ENCODE assay signal across 9 cellular contexts in genomic region chr22:42114721-42115120, GRCh38. TPM values are rescaled to one million over a fixed set of nuclear protein-coding genes. Genes with fewer than 3 reads are reported as not detected.
DNase-seq lines count a peak whose midpoint lies in the region; ATAC-seq and TF ChIP-seq lines count a peak whose summit lies in the region.
"Had no signal": no experiment of that assay in that cellular context is flagged by ENCODE, and none has a peak within 500 bp of the region (broad histone marks: within the 10 kb centered on the region; RNA-seq: fewer than 3 reads in every experiment).

No MANE protein-coding gene starts in this region.

- H2BK15ac ChIP-seq in H9 (ENCODE audit: low read depth, low read length) = no peak overlapping the region

- WGBS in H9 (ENCODE audit: extremely low coverage, insufficient read length, low lambda C conversion rate) = no CpG with 5 or more reads among the region's 7 CpGs
- WGBS in ovary, 3 donors = 93 to 95% (median 94%) methylated on average over 7 of the region's 7 CpGs

- ATAC-seq in HG03159 (IDR thresholded peaks at IDR 0.05; ENCODE audit: unreplicated experiment) (no peak), HG03469 (IDR thresholded peaks at IDR 0.05; ENCODE audit: unreplicated experiment) (no peak)

- H3K4me1 ChIP-seq in BE2C (no peaks in the 10 kb centered on the region), H9 (ENCODE audit: insufficient read depth, low read length) (no peaks in the 10 kb centered on the region), adipocyte (ENCODE audit: control insufficient read depth, insufficient read depth, low read length) (peaks cover 8% of the 10 kb centered on the region), ovary (ENCODE audit: insufficient read depth) (peaks cover 1% of the 10 kb centered on the region)

- peak; percentile 73 for TF ChIP-seq CTCF in BE2C (IDR thresholded peaks at IDR 0.05; ENCODE audit: low read depth, low read length)
- TF ChIP-seq CTCF in H9 (conservative IDR thresholded peaks at IDR 0.05) = peak; percentile 72
- no peak for TF ChIP-seq CTCF in ovary (IDR thresholded peaks at IDR 0.05)

- no peak for TF ChIP-seq POLR2A in ovary (IDR thresholded peaks at IDR 0.05)

- H4K5ac ChIP-seq in H9 (ENCODE audit: insufficient read length, low read depth, low read length) = no peak overlapping the region

- no peak overlapping the region for H2BK5ac ChIP-seq in H9 (ENCODE audit: insufficient read length, low read length)

- peak; percentile 68 for DNase-seq in BE2C
- DNase-seq in H9 = peak; percentile 73
- peak; percentile 15 for DNase-seq in adipocyte (ENCODE audit: low read depth)
- peak; percentile 77 for DNase-seq in islet precursor cell
- DNase-seq in ovary = no peak
- no peak for DNase-seq in NCI-H226
- DNase-seq: activated B cell treated with CpG ODN at 0.5 μM for 24 hours had no signal

- no peaks in the 10 kb centered on the region for H4K20me1 ChIP-seq in H9 (ENCODE audit: control insufficient read depth, insufficient read depth, insufficient read length)

- no peaks in the 10 kb centered on the region for H3K79me2 ChIP-seq in H9 (ENCODE audit: insufficient read depth, low read length)

- H3K56ac ChIP-seq in H9 (ENCODE audit: insufficient read length, low read depth, low read length) = no peak overlapping the region

- H3K27ac ChIP-seq in H9 (ENCODE audit: insufficient read length, low read depth, low read length) (no peak overlapping the region), ovary (no peak overlapping the region)

- no peak overlapping the region for H3K18ac ChIP-seq in H9 (ENCODE audit: insufficient read length, low read depth, low read length)

- H3K4me1 Mint-ChIP-seq in H9 = peaks cover 7 to 11% of the 10 kb centered on the region in 2 experiments

- H3K9me3 ChIP-seq in BE2C = no peaks in the 10 kb centered on the region
- H3K9me3 ChIP-seq in H9 (ENCODE audit: control insufficient read depth, low read depth, low read length) = no peaks in the 10 kb centered on the region
- H3K9me3 ChIP-seq in adipocyte (ENCODE audit: control insufficient read depth, low read length) = peaks cover 14% of the 10 kb centered on the region
- peaks cover 0 to 3% of the 10 kb centered on the region in 2 donors for H3K9me3 ChIP-seq in ovary

- H2AK5ac ChIP-seq in H9 (ENCODE audit: insufficient read length, low read length) = no peak overlapping the region

- no peak overlapping the region for H3K9ac ChIP-seq in H9 (ENCODE audit: extremely low read depth, insufficient read length, low read length)
- H3K9ac ChIP-seq in adipocyte (ENCODE audit: low read length) = no peak overlapping the region

- H3K4me2 ChIP-seq in H9 (ENCODE audit: insufficient read depth, insufficient read length, low read length) = no peak overlapping the region

- H4K8ac ChIP-seq in H9 (replicated peaks; ENCODE audit: insufficient read length, low read depth, low read length) = no peak overlapping the region

- no peak overlapping the region for H2BK20ac ChIP-seq in H9 (ENCODE audit: low read depth, low read length, poor library complexity, severe bottlenecking)

- no peak overlapping the region for H2BK12ac ChIP-seq in H9 (ENCODE audit: insufficient read length, low read depth, low read length)

- H3K27me3 Mint-ChIP-seq in H9 (ENCODE audit: low read depth) = peaks cover 40% of the 10 kb centered on the region
- H3K27me3 Mint-ChIP-seq: activated B cell treated with CpG ODN at 0.5 μM for 24 hours had no signal

- no peak overlapping the region for H3K27ac Mint-ChIP-seq in H9
- H3K27ac Mint-ChIP-seq: activated B cell treated with CpG ODN at 0.5 μM for 24 hours had no signal

- H3K79me1 ChIP-seq in H9 (ENCODE audit: insufficient read depth, low read depth, low read length, poor library complexity, severe bottlenecking) = no peaks in the 10 kb centered on the region

- peaks cover 0 to 13% (median 10%) of the 10 kb centered on the region in 3 experiments; a peak in 5 of 7 replicates for H3K36me3 Mint-ChIP-seq in H9 (ENCODE audit: insufficient read depth in 1 of 3, low read depth in 3 of 3)

- H2AFZ ChIP-seq in H9 (ENCODE audit: low read length) = no peak overlapping the region

- H3K4me3 ChIP-seq in BE2C (ENCODE audit: low read depth, low read length) (no peak overlapping the region), adipocyte (ENCODE audit: low read length) (no peak overlapping the region), ovary (no peak overlapping the region)

- H3T11ph ChIP-seq in H9 (ENCODE audit: low read length) = no peak overlapping the region

- H3K4ac ChIP-seq in H9 (ENCODE audit: low read depth, low read length) = no peak overlapping the region

- no peak for TF ChIP-seq EP300 in ovary (IDR thresholded peaks at IDR 0.05)

- H3K14ac ChIP-seq in H9 (ENCODE audit: insufficient read depth, low read length) = no peak overlapping the region

- H3K36me3 ChIP-seq in BE2C (no peaks in the 10 kb centered on the region), adipocyte (ENCODE audit: control insufficient read depth, insufficient read depth, low read length, severe bottlenecking) (no peaks in the 10 kb centered on the region), ovary (no peaks in the 10 kb centered on the region)

- no peak overlapping the region for H3K4me3 Mint-ChIP-seq in H9
- H3K4me3 Mint-ChIP-seq: activated B cell treated with CpG ODN at 0.5 μM for 24 hours had no signal

- no peak overlapping the region for H3K23ac ChIP-seq in H9 (ENCODE audit: insufficient read length, low read depth, low read length)

- no peak overlapping the region for H4K91ac ChIP-seq in H9 (ENCODE audit: insufficient read length, low read depth, low read length)

- peaks cover 17 to 23% of the 10 kb centered on the region in 2 experiments for H3K9me3 Mint-ChIP-seq in H9

- no peak overlapping the region for H2BK120ac ChIP-seq in H9 (ENCODE audit: low read depth, low read length, poor library complexity, severe bottlenecking)

- H3K27me3 ChIP-seq in BE2C (no peaks in the 10 kb centered on the region), H9 (ENCODE audit: insufficient read depth, low read length) (no peaks in the 10 kb centered on the region), adipocyte (replicated peaks; ENCODE audit: control insufficient read depth, insufficient read depth, low read length) (no peaks in the 10 kb centered on the region), ovary (no peaks in the 10 kb centered on the region)

- intact Hi-C loops in ovary (cut with DNase I) = no loop called here

- H3K23me2 ChIP-seq in H9 (ENCODE audit: insufficient read length, low read depth, low read length, poor library complexity, severe bottlenecking) = no peaks in the 10 kb centered on the region

RNA-seq across cellular contexts. Expression of gene CYP2D6, which starts 15.9 kb away (rescaled TPM):
- 6.7 TPM for polyA plus RNA-seq in BE2C (2012; ENCODE audit: insufficient read depth, insufficient read length, low read depth)
- total RNA-seq in H9 (2021) (2.0 and 2.3 TPM in 2 replicates), ovary (1 to 10 TPM in 4 of 7 donors, under 1 TPM in 3; 0.73 to 2.0 (median 1.2) TPM)
- under 1 TPM; 0.28 to 0.30 TPM for polyA plus RNA-seq in ovary

RNA-seq across cellular contexts. Expression of gene NDUFA6, which starts 24.1 kb away (rescaled TPM):
- polyA plus RNA-seq in BE2C (2012; ENCODE audit: insufficient read depth, insufficient read length, low read depth) = 240 TPM
- total RNA-seq in H9 (2021) (91.7 and 102 TPM in 2 replicates), ovary (10 to 100 TPM; 28.3 to 49.2 (median 43.4) TPM)
- 10 to 100 TPM; 48.7 to 82.8 TPM for polyA plus RNA-seq in ovary

RNA-seq across cellular contexts. Expression of gene SMDT1, which starts 35.2 kb away (rescaled TPM):
- polyA plus RNA-seq in BE2C (2012; ENCODE audit: insufficient read depth, insufficient read length, low read depth) = 216 TPM
- total RNA-seq in H9 (2021) (44.8 and 45.0 TPM in 2 replicates), ovary (100 to 1,000 TPM in 4 of 7 donors, 10 to 100 TPM in 3; 26.3 to 287 (median 130) TPM)
- polyA plus RNA-seq in ovary = 100 to 1,000 TPM; 112 to 211 TPM

RNA-seq across cellular contexts. Expression of gene PHETA2, which starts 40.7 kb away (rescaled TPM):
- polyA plus RNA-seq in BE2C (2012; ENCODE audit: insufficient read depth, insufficient read length, low read depth) = 0.37 TPM
- total RNA-seq in H9 (2021) (2.6 and 3.2 TPM in 2 replicates), ovary (10 to 100 TPM in 1 of 7 donors, 1 to 10 TPM in 6; 3.4 to 10.2 (median 7.3) TPM)
- polyA plus RNA-seq in ovary = 1 to 10 TPM; 8.5 to 8.8 TPM

RNA-seq across cellular contexts. Expression of gene NAGA, which starts 44.1 kb away (rescaled TPM):
- 14.2 TPM for polyA plus RNA-seq in BE2C (2012; ENCODE audit: insufficient read depth, insufficient read length, low read depth)
- 16.1 and 16.6 TPM in 2 replicates for total RNA-seq in H9 (2021)
- total RNA-seq in ovary = 10 to 100 TPM; 18.7 to 34.3 (median 20.3) TPM
- 10 to 100 TPM; 17.6 to 18.1 TPM for polyA plus RNA-seq in ovary

Comparison
In these comparisons a context has a peak if more than half of its experiments do, and no peak if none do; other contexts are left out.
1. DNase-seq: peak in BE2C (single experiment), H9 (single experiment), adipocyte (single experiment) and islet precursor cell (single experiment); none in ovary (0 of 5) and NCI-H226 (single experiment).
2. CTCF ChIP-seq: peak in BE2C (single experiment) and H9 (single experiment); none in ovary (0 of 3).